ENCODE assay signal across 15 cellular contexts in genomic region chr1:195591917-195592672, GRCh38.
DNase-seq lines count a peak whose midpoint lies in the region; ATAC-seq and TF ChIP-seq lines count a peak whose summit lies in the region.
"Had no signal": no experiment of that assay in that cellular context is flagged by ENCODE, and none has a peak within 500 bp of the region (broad histone marks: within the 10 kb centered on the region; RNA-seq: fewer than 3 reads in every experiment).

No MANE protein-coding gene starts in this region.

- peak overlapping the region; percentile 95 for H2AFZ ChIP-seq in HCT116 (ENCODE audit: low read depth, low read length, poor library complexity, severe bottlenecking)

- H3K9me3 ChIP-seq in HCT116 (ENCODE audit: control insufficient read depth in 1 of 2, insufficient read depth in 1 of 2, low read depth in 1 of 2, low read length in 2 of 2) (no peaks in the 10 kb centered on the region), SJCRH30 (replicated peaks) (no peaks in the 10 kb centered on the region)

- H3K79me2 ChIP-seq in HCT116 (ENCODE audit: insufficient read depth, low read length) = no peaks in the 10 kb centered on the region

- H3K4me1 ChIP-seq in HCT116 (ENCODE audit: control insufficient read depth in 1 of 2, insufficient read depth in 2 of 2, low read length in 2 of 2) (peaks cover 0 to 15% of the 10 kb centered on the region in 2 experiments; a peak in 2 of 4 replicates), SJCRH30 (peaks cover 12% of the 10 kb centered on the region)

- POLR2A ChIA-PET in HCT116 (lab: Charles Lee) = no interaction called here

- no peaks in the 10 kb centered on the region for H3K36me3 ChIP-seq in HCT116 (ENCODE audit: control insufficient read depth in 1 of 2, insufficient read depth in 2 of 2, low read length in 2 of 2)
- no peaks in the 10 kb centered on the region for H3K36me3 ChIP-seq in SJCRH30

- peak overlapping the region; percentile 57 for H3K4me2 ChIP-seq in HCT116 (ENCODE audit: low read length)

- no peaks in the 10 kb centered on the region for H4K20me1 ChIP-seq in HCT116 (ENCODE audit: insufficient read depth)

- DNase-seq in A172 (ENCODE audit: low spot score) = peak; percentile 86
- DNase-seq in HCT116 (ENCODE audit: low read depth, low spot score) = peak; percentile 65
- DNase-seq in SJCRH30 = peak; percentile 40 to 73
- peak; percentile 21 for DNase-seq in fibroblast of the conjunctiva (ENCODE audit: low read depth)
- DNase-seq in iPS-NIHi11 (ENCODE audit: low spot score) = no peak
- DNase-seq in GM13977 (ENCODE audit: low spot score) = no peak
- DNase-seq: activated CD8-positive, alpha-beta T cell treated with anti-CD3 and anti-CD28 coated beads for 36 hours; activated naive CD4-positive, alpha-beta T cell treated with anti-CD3 and anti-CD28 coated beads, Interleukin-2, amount 50 U/mL, for 16 hours; AML-193; effector memory CD4-positive, alpha-beta T cell; H7; naive B cell; NCI-H446 had no signal

- ATAC-seq in HCT116 (peak; percentile 75), GM21381 (IDR thresholded peaks at IDR 0.05; ENCODE audit: unreplicated experiment) (no peak), GM21390 (IDR thresholded peaks at IDR 0.05; ENCODE audit: unreplicated experiment) (no peak)
- ATAC-seq: activated CD8-positive, alpha-beta T cell treated with anti-CD3 and anti-CD28 coated beads for 36 hours had no signal

- H3K27ac ChIP-seq in HCT116 (ENCODE audit: low read depth, low read length) = peak overlapping the region; percentile 53; the same call in 1 of the 2 replicates
- peak overlapping the region; percentile 89 for H3K27ac ChIP-seq in SJCRH30

- H3K9ac ChIP-seq in HCT116 (ENCODE audit: low read length) = no peak overlapping the region

- TF ChIP-seq RAD21 in HCT116 (IDR thresholded peaks at IDR 0.05; ENCODE audit: low read depth) = no peak

- TF ChIP-seq CTCF in HCT116 (IDR thresholded peaks at IDR 0.05 in 2 of 3, conservative IDR thresholded peaks at IDR 0.05 in 1 of 3; ENCODE audit: borderline replicate concordance in 1 of 3, insufficient read depth in 1 of 3, low read depth in 2 of 3, low read length in 2 of 3) (no peak), GM13977 (IDR thresholded peaks at IDR 0.05; ENCODE audit: extremely low read depth, insufficient read depth, missing control alignments) (no peak)

- in situ Hi-C loops in GM13977 (cut with MboI; ENCODE audit: low pct_unique_long_range_greater_than_20kb, low sequenced_read_pairs, unreplicated experiment) = no loop called here

- H3K4me3 ChIP-seq in HCT116 (replicated peaks in 1 of 2; ENCODE audit: low read depth in 1 of 2, low read length in 2 of 2) (0 out of 4 replicates have a peak overlapping the region, but pooled peaks of 1 of the 2 experiments have one; percentile 5), SJCRH30 (no peak overlapping the region)

- CTCF ChIA-PET in HCT116 (lab: Charles Lee) = interaction anchor here (1.0 kb wide), 1 partner anchor 11 kb away, joined by 3 read pairs; no protein-coding TSS in a partner anchor

- no peaks in the 10 kb centered on the region for H3K9me2 ChIP-seq in HCT116 (ENCODE audit: insufficient read depth)

- H3K27me3 ChIP-seq in HCT116 (ENCODE audit: insufficient read depth, low read length) (no peaks in the 10 kb centered on the region), SJCRH30 (no peaks in the 10 kb centered on the region)

- intact Hi-C loops in HCT116 (cut with micrococcal nuclease) = no loop called here

- TF ChIP-seq POLR2A in HCT116 (IDR thresholded peaks at IDR 0.05; ENCODE audit: borderline replicate concordance, extremely low read depth, insufficient read depth, insufficient read length) = no peak

- no TSS peak for BruUV-seq in HCT116 (replicated peaks; lab: Mats Ljungman, UMichigan)

- RAD21 ChIA-PET in HCT116 (lab: Charles Lee; ENCODE audit: low non-redundant PET in 1 of 2, low total read pairs in 2 of 2, uncharacterized antibody in 2 of 2, unreplicated experiment in 2 of 2) = no interaction called here

TF ChIP-seq in HCT116, 20 proteins besides CTCF, POLR2A, EP300 and RAD21:
- TF ChIP-seq EZH2 (IDR thresholded peaks at IDR 0.05) (no peak), SIN3A (IDR thresholded peaks at IDR 0.05; ENCODE audit: low read depth) (0 out of 2 replicates have a peak, but pooled peaks have one; percentile 20), CBX3 (IDR thresholded peaks at IDR 0.05; ENCODE audit: low read depth) (0 out of 2 replicates have a peak, but pooled peaks have one; percentile 16), TCF7L2 (IDR thresholded peaks at IDR 0.05; ENCODE audit: borderline replicate concordance, extremely low read depth, insufficient read depth, insufficient read length) (no peak), EGR1 (IDR thresholded peaks at IDR 0.05; ENCODE audit: low read depth) (no peak), SP1 (IDR thresholded peaks at IDR 0.05; ENCODE audit: low read depth) (0 out of 2 replicates have a peak, but pooled peaks have one; percentile 28), SRF (IDR thresholded peaks at IDR 0.05; ENCODE audit: low read depth) (peak; percentile 26; the same call in 1 of the 2 replicates), CEBPB (IDR thresholded peaks at IDR 0.05; ENCODE audit: low read depth) (peak; percentile 31; the same call in 1 of the 2 replicates), FOSL1 (IDR thresholded peaks at IDR 0.05; ENCODE audit: low read depth) (peak; percentile 61), MAX (IDR thresholded peaks at IDR 0.05) (no peak), JUND (IDR thresholded peaks at IDR 0.05) (peak; percentile 51)
- TF ChIP-seq, protein P1, sequence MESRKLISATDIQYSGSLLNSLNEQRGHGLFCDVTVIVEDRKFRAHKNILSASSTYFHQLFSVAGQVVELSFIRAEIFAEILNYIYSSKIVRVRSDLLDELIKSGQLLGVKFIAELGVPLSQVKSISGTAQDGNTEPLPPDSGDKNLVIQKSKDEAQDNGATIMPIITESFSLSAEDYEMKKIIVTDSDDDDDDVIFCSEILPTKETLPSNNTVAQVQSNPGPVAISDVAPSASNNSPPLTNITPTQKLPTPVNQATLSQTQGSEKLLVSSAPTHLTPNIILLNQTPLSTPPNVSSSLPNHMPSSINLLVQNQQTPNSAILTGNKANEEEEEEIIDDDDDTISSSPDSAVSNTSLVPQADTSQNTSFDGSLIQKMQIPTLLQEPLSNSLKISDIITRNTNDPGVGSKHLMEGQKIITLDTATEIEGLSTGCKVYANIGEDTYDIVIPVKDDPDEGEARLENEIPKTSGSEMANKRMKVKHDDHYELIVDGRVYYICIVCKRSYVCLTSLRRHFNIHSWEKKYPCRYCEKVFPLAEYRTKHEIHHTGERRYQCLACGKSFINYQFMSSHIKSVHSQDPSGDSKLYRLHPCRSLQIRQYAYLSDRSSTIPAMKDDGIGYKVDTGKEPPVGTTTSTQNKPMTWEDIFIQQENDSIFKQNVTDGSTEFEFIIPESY (IDR thresholded peaks at IDR 0.05; ENCODE audit: extremely low read depth, insufficient replicate concordance, low read length) = no peak

Comparison
In these comparisons a context has a peak if more than half of its experiments do, and no peak if none do; other contexts are left out.
1. DNase-seq: peak in A172 (single experiment), HCT116 (single experiment), SJCRH30 (2 of 2) and fibroblast of the conjunctiva (single experiment); none in iPS-NIHi11 (single experiment) and GM13977 (single experiment).